ENCODE assay signal across 8 cellular contexts in genomic region chr5:33969572-33970452, GRCh38. TPM values are rescaled to one million over a fixed set of nuclear protein-coding genes. Genes with fewer than 3 reads are reported as not detected.
DNase-seq lines count a peak whose midpoint lies in the region; ATAC-seq and TF ChIP-seq lines count a peak whose summit lies in the region.

No MANE protein-coding gene starts in this region.

- TF ChIP-seq CTCF in GM10266 (IDR thresholded peaks at IDR 0.05; ENCODE audit: control insufficient read depth, insufficient read depth, low read depth, missing control alignments), result peak; percentile 92
- TF ChIP-seq CTCF in IMR-90 (conservative IDR thresholded peaks at IDR 0.05; ENCODE audit: low read depth, low read length), result peak; percentile 84

- H4K8ac ChIP-seq in IMR-90 (ENCODE audit: low read depth in 2 of 2, low read length in 2 of 2), result no peak overlapping the region

- H2AK5ac ChIP-seq in IMR-90 (ENCODE audit: low read depth, low read length), result no peak overlapping the region

- H3K27me3 ChIP-seq in IMR-90 (ENCODE audit: control insufficient read depth, insufficient read depth, low read length), result peaks cover 6% of the 10 kb centered on the region

- in situ Hi-C loops in IMR-90 (cut with MboI; ENCODE audit: low sequenced_read_pairs), result no loop called here

- H2AFZ ChIP-seq in IMR-90 (replicated peaks; ENCODE audit: low read length, poor library complexity), result peak overlapping the region; percentile 80

- no peaks in the 10 kb centered on the region for H3K9me3 ChIP-seq in IMR-90 (ENCODE audit: control insufficient read depth, insufficient read depth, low read length)

- 95% methylated on average over 4 of the region's 10 CpGs; no CpG with 5 or more reads in 1 of the 2 experiments for WGBS in IMR-90 (ENCODE audit: extremely low coverage in 2 of 2, insufficient read length in 1 of 2), 2 experiments

- no peak overlapping the region for H3K27ac ChIP-seq in IMR-90 (ENCODE audit: insufficient read depth, low read length)

- H3K4me2 ChIP-seq in IMR-90 (ENCODE audit: low read depth, low read length), result no peak overlapping the region

- no peak overlapping the region for H2BK15ac ChIP-seq in IMR-90 (ENCODE audit: low read depth, low read length)

- no peak overlapping the region for H2AK9ac ChIP-seq in IMR-90 (replicated peaks; ENCODE audit: low read depth, low read length, poor library complexity)

- DNase-seq in GM10266 (ENCODE audit: extremely low spot score) (peak; percentile 67), IMR-90 (peak; percentile 71), fibroblast of peridontal ligament (ENCODE audit: extremely low read depth) (peak; percentile 80), non-pigmented ciliary epithelial cell (ENCODE audit: low read depth) (peak; percentile 28), NCI-H1436 treated with DMSO at 0.1 percent for 48 hours (lab: John Stamatoyannopoulos, UW) (no peak), activated T-cell treated with anti-CD3 and anti-CD28 coated beads for 4 hours (no peak)

- POLR2A ChIA-PET in IMR-90 (lab: Charles Lee; ENCODE audit: unreplicated experiment), result no interaction called here

- no TSS peak for BruUV-seq in IMR-90 (replicated peaks; lab: Mats Ljungman, UMichigan)

- H3K79me1 ChIP-seq in IMR-90 (ENCODE audit: low read depth in 1 of 2, low read length in 2 of 2), result no peaks in the 10 kb centered on the region

- no peak overlapping the region for H3K56ac ChIP-seq in IMR-90 (ENCODE audit: extremely low read depth, insufficient read depth, low read length)

- TF ChIP-seq POLR2A in IMR-90 (IDR thresholded peaks at IDR 0.05; ENCODE audit: low read depth, low read length), result no peak

- H4K5ac ChIP-seq in IMR-90 (ENCODE audit: low read depth, low read length), result no peak overlapping the region

- H3K14ac ChIP-seq in IMR-90 (replicated peaks; ENCODE audit: low read depth, low read length), result no peak overlapping the region

- ATAC-seq in GM21423 (IDR thresholded peaks at IDR 0.05; ENCODE audit: unreplicated experiment) (peak; percentile 65), IMR-90 (ENCODE audit: low read depth) (peak; percentile 98), SK-N-SH treated with all-trans-retinoic acid at 6 μM for 48 hours (peak; percentile 92)

- intact Hi-C loops in IMR-90 (cut with micrococcal nuclease), result loop anchor here (1.0 to 5.0 kb wide), 3 partner anchors 78 to 534 kb away; partner anchors contain the start of gene ADAMTS12

- H3K4me3 ChIP-seq in IMR-90 (ENCODE audit: insufficient read depth, low read depth, low read length), result no peak overlapping the region

- H3K18ac ChIP-seq in IMR-90 (ENCODE audit: low read depth, low read length), result no peak overlapping the region

- H4K20me1 ChIP-seq in IMR-90 (ENCODE audit: insufficient read depth, low read length), result no peaks in the 10 kb centered on the region

- H3K36me3 ChIP-seq in IMR-90 (ENCODE audit: control insufficient read depth, insufficient read depth, low read length), result no peaks in the 10 kb centered on the region

- no peak overlapping the region for H3K9ac ChIP-seq in IMR-90 (ENCODE audit: low read depth, low read length)

- H4K91ac ChIP-seq in IMR-90 (ENCODE audit: insufficient read depth, low read depth, low read length), result no peak overlapping the region

- dilution Hi-C loops in IMR-90 (cut with HindIII; ENCODE audit: low sequenced_read_pairs, unreplicated experiment), result no loop called here

- no peak overlapping the region for H3K23ac ChIP-seq in IMR-90 (ENCODE audit: low read depth, low read length)

- no peak overlapping the region for H2BK120ac ChIP-seq in IMR-90 (ENCODE audit: low read depth, low read length)

- peak; percentile 93 for TF ChIP-seq RAD21 in IMR-90 (IDR thresholded peaks at IDR 0.05; ENCODE audit: low read length)

- H2BK5ac ChIP-seq in IMR-90 (ENCODE audit: low read depth, low read length, poor library complexity, severe bottlenecking), result no peak overlapping the region

- H3K4ac ChIP-seq in IMR-90 (ENCODE audit: low read depth, low read length), result no peak overlapping the region

- CTCF ChIA-PET in IMR-90 (lab: Yijun Ruan, JAX), result interaction anchor here (0.5 to 1.9 kb wide), 17 partner anchors 10 to 536 kb away, joined by 3 to 12 read pairs (median 4); partner anchors contain the start of genes ADAMTS12 and TARS1

- peaks cover 1% of the 10 kb centered on the region; the same call in 1 of the 2 replicates for H3K4me1 ChIP-seq in IMR-90 (ENCODE audit: control insufficient read depth, insufficient read depth, low read length)

- no peaks in the 10 kb centered on the region for H3K9me1 ChIP-seq in IMR-90 (ENCODE audit: insufficient read depth, low read length)

- H2BK20ac ChIP-seq in IMR-90 (ENCODE audit: low read depth, low read length), result no peak overlapping the region

TF ChIP-seq in IMR-90, 13 proteins besides CTCF, POLR2A, EP300 and RAD21:
- TF ChIP-seq SMC3 (IDR thresholded peaks at IDR 0.05; ENCODE audit: low read depth, low read length), result peak; percentile 78
- no peak for TF ChIP-seq ELK1 (IDR thresholded peaks at IDR 0.05; ENCODE audit: borderline replicate concordance, low read depth, low read length)

TF ChIP-seq in SK-N-SH treated with all-trans-retinoic acid at 6 μM for 48 hours, 23 proteins besides CTCF, POLR2A, EP300 and RAD21 (continues in another document):
- no peak for TF ChIP-seq BACH2 (CRISPR knock-in tag; IDR thresholded peaks at IDR 0.05; ENCODE audit: borderline replicate concordance)
- TF ChIP-seq TSHZ2 (CRISPR knock-in tag; IDR thresholded peaks at IDR 0.05), result no peak
- TF ChIP-seq ARNTL (CRISPR knock-in tag; IDR thresholded peaks at IDR 0.05; ENCODE audit: borderline replicate concordance, low read depth), result no peak
- TF ChIP-seq ZNF565 (CRISPR knock-in tag; conservative IDR thresholded peaks at IDR 0.05; ENCODE audit: low read depth), result no peak
- TF ChIP-seq ZFP3 (CRISPR knock-in tag; IDR thresholded peaks at IDR 0.05), result no peak
- no peak for TF ChIP-seq TCF4 (CRISPR knock-in tag; IDR thresholded peaks at IDR 0.05; ENCODE audit: borderline replicate concordance)
- TF ChIP-seq CSDC2 (CRISPR knock-in tag; IDR thresholded peaks at IDR 0.05), result no peak
- no peak for TF ChIP-seq RARB (CRISPR knock-in tag; IDR thresholded peaks at IDR 0.05)
- TF ChIP-seq SNAI2 (CRISPR knock-in tag; IDR thresholded peaks at IDR 0.05), result no peak
- no peak for TF ChIP-seq POU6F1 (CRISPR knock-in tag; IDR thresholded peaks at IDR 0.05; ENCODE audit: borderline replicate concordance, low read depth)
- no peak for TF ChIP-seq PPARA (CRISPR knock-in tag; IDR thresholded peaks at IDR 0.05; ENCODE audit: borderline replicate concordance)
- TF ChIP-seq ZNF8 (CRISPR knock-in tag; IDR thresholded peaks at IDR 0.05), result no peak

RNA-seq across cellular contexts. Expression of gene SLC45A2, which starts 14.7 kb away (rescaled TPM):
- total RNA-seq in IMR-90 (2012; rRNA removed), result not detected in 2 replicates
- polyA plus RNA-seq in IMR-90 (2012; rRNA removed), result 0.07 TPM in 1 of 2 replicates, not detected in the other
- 0.02 TPM in 1 of 2 replicates, not detected in the other for polyA plus RNA-seq in IMR-90 (2012; cell fraction: cytosol; rRNA removed)
- 0.06 and 0.09 TPM in 2 replicates for polyA plus RNA-seq in IMR-90 (2012; cell fraction: nucleus; rRNA removed; ENCODE audit: low replicate concordance)

RNA-seq across cellular contexts. Expression of gene RXFP3, which starts 33.6 kb away (rescaled TPM):
- total RNA-seq in IMR-90 (2012; rRNA removed), result not detected in 2 replicates
- not detected in 2 replicates for polyA plus RNA-seq in IMR-90 (2012; rRNA removed)
- not detected in 2 replicates for polyA plus RNA-seq in IMR-90 (2012; cell fraction: cytosol; rRNA removed)
- polyA plus RNA-seq in IMR-90 (2012; cell fraction: nucleus; rRNA removed; ENCODE audit: low replicate concordance), result not detected in 2 replicates

RNA-seq across cellular contexts. Expression of gene AMACR, which starts 38.0 kb away (rescaled TPM):
- 10.0 and 12.9 TPM in 2 replicates for total RNA-seq in IMR-90 (2012; rRNA removed)
- polyA plus RNA-seq in IMR-90 (2012; rRNA removed), result 7.3 and 8.2 TPM in 2 replicates
- polyA plus RNA-seq in IMR-90 (2012; cell fraction: cytosol; rRNA removed), result 4.1 and 4.5 TPM in 2 replicates
- 2.1 and 3.5 TPM in 2 replicates for polyA plus RNA-seq in IMR-90 (2012; cell fraction: nucleus; rRNA removed; ENCODE audit: low replicate concordance)

Comparison
In these comparisons a context has a peak if more than half of its experiments do, and no peak if none do; other contexts are left out.
1. DNase-seq: peak in GM10266 (single experiment), IMR-90 (single experiment), fibroblast of peridontal ligament (single experiment) and non-pigmented ciliary epithelial cell (single experiment); none in NCI-H1436 treated with DMSO at 0.1 percent for 48 hours (single experiment) and activated T-cell treated with anti-CD3 and anti-CD28 coated beads for 4 hours (single experiment).
2. Peak in every context shown above with its lines, with median percentiles within 50 percentile points of each other: ATAC-seq.